11 cellular contexts compared by ENCODE assay signal in the genomic region with DNA sequence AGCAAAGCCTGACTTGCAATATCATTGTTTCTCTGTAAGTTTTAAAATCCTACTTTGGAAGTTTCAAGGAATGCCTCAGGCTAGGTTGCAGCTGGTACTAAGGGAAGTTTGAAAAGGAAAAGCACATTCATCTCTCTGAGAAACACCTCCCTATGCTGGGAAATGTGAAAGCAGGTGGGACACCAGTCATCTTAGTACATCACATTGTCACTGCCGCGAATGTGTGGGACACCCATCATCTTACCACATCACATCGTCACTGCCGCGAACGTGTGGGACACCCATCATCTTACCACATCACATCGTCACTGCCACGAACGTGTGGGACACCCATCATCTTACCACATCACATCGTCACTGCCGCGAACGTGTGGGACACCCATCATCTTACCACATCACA. TPM values are rescaled to one million over a fixed set of nuclear protein-coding genes. Genes with fewer than 3 reads are reported as not detected.
DNase-seq lines count a peak whose midpoint lies in the region; ATAC-seq and TF ChIP-seq lines count a peak whose summit lies in the region.
"Not testable (repeated sequence)": the region's sequence is repeated elsewhere in the genome, so short reads cannot be mapped to it uniquely, and the experiment has no call there.
"Had no signal": no experiment of that assay in that cellular context is flagged by ENCODE, and none has a peak within 500 bp of the region (broad histone marks: within the 10 kb centered on the region; RNA-seq: fewer than 3 reads in every experiment).

No MANE protein-coding gene starts in this region.

- not testable (repeated sequence) for TF ChIP-seq CTCF in neural crest cell (conservative IDR thresholded peaks at IDR 0.05)

- peaks cover 16% of the 10 kb centered on the region for H3K27me3 Mint-ChIP-seq in activated T-cell treated with anti-CD3 and anti-CD28 coated beads, Interleukin-2, amount 50 U/mL, for 72 hours (ENCODE audit: low read depth)
- H3K27me3 Mint-ChIP-seq in activated T-helper 17 cell treated with anti-CD3 and anti-CD28 coated beads, Interleukin-2, amount 50 U/mL, for 72 hours, result peaks cover 22% of the 10 kb centered on the region
- H3K27me3 Mint-ChIP-seq in neural crest cell (ENCODE audit: low read depth), result not testable (repeated sequence)

- H3K27ac Mint-ChIP-seq in activated T-cell treated with anti-CD3 and anti-CD28 coated beads, Interleukin-2, amount 50 U/mL, for 72 hours, result peak overlapping the region; percentile 72
- H3K27ac Mint-ChIP-seq in activated T-helper 17 cell treated with anti-CD3 and anti-CD28 coated beads, Interleukin-2, amount 50 U/mL, for 72 hours, result peak overlapping the region; percentile 65
- H3K27ac Mint-ChIP-seq in neural crest cell (ENCODE audit: unreplicated experiment), result peak overlapping the region; percentile 92

- H3K9me3 Mint-ChIP-seq in activated T-cell treated with anti-CD3 and anti-CD28 coated beads, Interleukin-2, amount 50 U/mL, for 72 hours; activated T-helper 17 cell treated with anti-CD3 and anti-CD28 coated beads, Interleukin-2, amount 50 U/mL, for 72 hours; neural crest cell: not testable (repeated sequence)

- ATAC-seq in activated T-cell treated with anti-CD3 and anti-CD28 coated beads, Interleukin-2, amount 50 U/mL, for 72 hours (replicated peaks in 1 of 2), result peak in 1 of 2 donors; percentile 63
- ATAC-seq in activated T-helper 17 cell treated with anti-CD3 and anti-CD28 coated beads, Interleukin-2, amount 50 U/mL, for 72 hours (replicated peaks), result peak; percentile 61

- not testable (repeated sequence) for H3K4me3 ChIP-seq in Jurkat, Clone E6-1 (ENCODE audit: low read length)

- not testable (repeated sequence) for H3K4me1 Mint-ChIP-seq in activated T-cell treated with anti-CD3 and anti-CD28 coated beads, Interleukin-2, amount 50 U/mL, for 72 hours (ENCODE audit: low read depth)
- H3K4me1 Mint-ChIP-seq in activated T-helper 17 cell treated with anti-CD3 and anti-CD28 coated beads, Interleukin-2, amount 50 U/mL, for 72 hours, result peaks cover 12% of the 10 kb centered on the region
- peaks cover 45% of the 10 kb centered on the region for H3K4me1 Mint-ChIP-seq in neural crest cell

- H3K4me3 Mint-ChIP-seq in activated T-cell treated with anti-CD3 and anti-CD28 coated beads, Interleukin-2, amount 50 U/mL, for 72 hours, result peak overlapping the region in 1 of 2 donors; percentile 61
- not testable (repeated sequence) for H3K4me3 Mint-ChIP-seq in activated T-helper 17 cell treated with anti-CD3 and anti-CD28 coated beads, Interleukin-2, amount 50 U/mL, for 72 hours; neural crest cell

- not testable (repeated sequence) for H3K36me3 Mint-ChIP-seq in activated T-cell treated with anti-CD3 and anti-CD28 coated beads, Interleukin-2, amount 50 U/mL, for 72 hours (ENCODE audit: insufficient read depth in 2 of 2); activated T-helper 17 cell treated with anti-CD3 and anti-CD28 coated beads, Interleukin-2, amount 50 U/mL, for 72 hours (ENCODE audit: low read depth); neural crest cell (ENCODE audit: low read depth)

- peak; percentile 11 for DNase-seq in Jurkat, Clone E6-1 (ENCODE audit: low read depth, low spot score)
- peak in 1 of 2 donors; percentile 14 for DNase-seq in activated T-cell treated with anti-CD3 and anti-CD28 coated beads, Interleukin-2, amount 50 U/mL, for 72 hours
- not testable (repeated sequence) for DNase-seq in neural crest cell (ENCODE audit: low read depth, low spot score)
- peak; percentile 8 for DNase-seq in stimulated activated CD4-positive, alpha-beta T cell treated with anti-CD3 and anti-CD28 coated beads, Interleukin-1b, Interleukin-23, amount 100 ng/mL, for 48 hours

RNA-seq across cellular contexts. Expression of gene DACT2, which starts 38.3 kb away (rescaled TPM):
- not detected for polyA plus RNA-seq in Jurkat, Clone E6-1 (2012; ENCODE audit: insufficient read depth, insufficient read length)
- 1 to 10 TPM in 1 of 2 donors, under 1 TPM in 1; 0.14 to 1.3 TPM for total RNA-seq in activated T-cell treated with anti-CD3 and anti-CD28 coated beads, Interleukin-2, amount 50 U/mL, for 72 hours
- under 1 TPM in 1 of 2 donors, not detected in 1; 0.13 TPM for total RNA-seq in activated T-helper 17 cell treated with anti-CD3 and anti-CD28 coated beads, Interleukin-2, amount 50 U/mL, for 72 hours
- 0.19 and 0.43 TPM in 2 replicates for total RNA-seq in neural crest cell
- total RNA-seq: Calu3; CD4-positive, alpha-beta memory T cell; CD4-positive, CD25-positive, alpha-beta regulatory T cell; CD8-positive, alpha-beta memory T cell had no signal
- polyA plus RNA-seq: AG04450; CD14-positive monocyte; CD4-positive, alpha-beta memory T cell; CD4-positive, CD25-positive, alpha-beta regulatory T cell; CD8-positive, alpha-beta memory T cell had no signal
